Comparison of ENCODE assay signal across 9 cellular contexts in the genomic region with DNA sequence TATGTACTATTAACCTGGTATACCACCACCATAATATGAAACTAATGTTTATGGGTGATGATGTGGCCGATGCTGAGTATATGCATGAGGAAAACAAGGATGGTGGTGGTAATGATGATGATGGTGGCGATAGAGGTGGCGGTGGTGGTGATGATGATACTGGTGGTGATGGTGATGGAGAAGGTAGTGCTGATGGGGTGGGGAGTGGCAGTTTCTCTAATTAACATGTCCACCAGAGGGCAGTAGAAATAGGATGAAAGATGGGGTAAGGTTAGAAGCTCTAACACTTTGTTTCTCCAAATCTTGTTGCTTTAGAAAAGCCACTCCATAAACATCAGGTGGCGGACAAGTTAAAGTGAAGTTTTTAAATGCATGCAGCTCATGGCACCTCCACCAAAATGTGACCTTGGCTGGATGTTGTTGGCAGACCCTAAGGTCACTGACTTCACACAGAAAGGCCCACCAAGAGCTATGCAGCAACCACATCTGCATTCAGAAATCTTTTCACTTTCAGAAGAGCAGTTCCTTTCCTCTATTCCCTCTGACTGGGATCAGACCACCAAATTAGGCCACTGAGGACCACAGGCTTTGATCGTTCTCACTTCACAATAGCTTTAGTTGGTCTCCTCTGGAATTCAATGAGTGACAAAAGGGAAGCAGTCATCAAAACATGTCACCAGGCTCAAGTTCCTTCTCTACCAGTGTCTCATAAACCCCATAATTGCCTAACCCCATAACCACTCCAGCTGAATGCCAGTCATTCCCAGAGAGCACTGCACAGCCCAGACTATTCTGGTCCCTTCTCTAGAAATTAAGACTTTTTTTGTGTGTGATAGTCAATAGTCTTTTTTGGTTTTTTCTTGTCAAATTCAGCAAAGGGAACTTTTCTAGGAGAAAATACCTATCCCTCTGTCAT. TPM values are rescaled to one million over a fixed set of nuclear protein-coding genes. Genes with fewer than 3 reads are reported as not detected.
DNase-seq lines count a peak whose midpoint lies in the region; ATAC-seq, FAIRE-seq and TF ChIP-seq lines count a peak whose summit lies in the region.
"Had no signal": no experiment of that assay in that cellular context is flagged by ENCODE, and none has a peak within 500 bp of the region (broad histone marks: within the 10 kb centered on the region; RNA-seq: fewer than 3 reads in every experiment).

No MANE protein-coding gene starts in this region.

- peaks cover 0 to 40% (median 0%) of the 10 kb centered on the region in 45 donors for H3K27me3 ChIP-seq in dorsolateral prefrontal cortex
- peaks cover 6% of the 10 kb centered on the region for H3K27me3 ChIP-seq in neutrophil

- H3K4me3 ChIP-seq in HFF-Myc (replicated peaks; ENCODE audit: low read depth, low read length) (no peak overlapping the region), dorsolateral prefrontal cortex (no peak overlapping the region), neutrophil (ENCODE audit: low read depth in 1 of 2, low read length in 1 of 2) (no peak overlapping the region)

- no peak for FAIRE-seq in frontal cortex (lab: Jason Lieb, UNC)

- H3K4me1 Mint-ChIP-seq in activated T-cell treated with anti-CD3 and anti-CD28 coated beads, Interleukin-2, amount 50 U/mL, for 72 hours (ENCODE audit: low read depth) = peaks cover 17% of the 10 kb centered on the region

- H3K36me3 ChIP-seq in neutrophil = no peaks in the 10 kb centered on the region

- H3K9me3 ChIP-seq in neutrophil = no peaks in the 10 kb centered on the region

- intact Hi-C loops in dorsolateral prefrontal cortex (cut with DNase I) = no loop called here

- H3K4me3 Mint-ChIP-seq in activated T-cell treated with anti-CD3 and anti-CD28 coated beads, Interleukin-2, amount 50 U/mL, for 72 hours = no peak overlapping the region
- H3K4me3 Mint-ChIP-seq: central memory CD8-positive, alpha-beta T cell had no signal

- H3K36me3 Mint-ChIP-seq in activated T-cell treated with anti-CD3 and anti-CD28 coated beads, Interleukin-2, amount 50 U/mL, for 72 hours (ENCODE audit: insufficient read depth in 2 of 2) = no peaks in the 10 kb centered on the region

- peak; percentile 76 to 77 for ATAC-seq in activated T-cell treated with anti-CD3 and anti-CD28 coated beads, Interleukin-2, amount 50 U/mL, for 72 hours (replicated peaks in 1 of 2)

- H3K27ac ChIP-seq in dorsolateral prefrontal cortex (peak overlapping the region in 12 of 59 donors; percentile 5 to 49 (median 26)), neutrophil (no peak overlapping the region)

- H3K9me3 Mint-ChIP-seq in activated T-cell treated with anti-CD3 and anti-CD28 coated beads, Interleukin-2, amount 50 U/mL, for 72 hours = no peaks in the 10 kb centered on the region
- H3K9me3 Mint-ChIP-seq: central memory CD8-positive, alpha-beta T cell had no signal

- peaks cover 76% of the 10 kb centered on the region for H3K27me3 Mint-ChIP-seq in activated T-cell treated with anti-CD3 and anti-CD28 coated beads, Interleukin-2, amount 50 U/mL, for 72 hours (ENCODE audit: low read depth)

- DNase-seq in activated T-cell treated with anti-CD3 and anti-CD28 coated beads, Interleukin-2, amount 50 U/mL, for 72 hours = peak in 1 of 2 donors; percentile 25
- no peak for DNase-seq in activated T-cell treated with anti-CD3 and anti-CD28 coated beads, Interleukin-2, amount 50 U/mL, for 1 hour
- DNase-seq in HFF-Myc (ENCODE audit: extremely low read depth, low read depth) (no peak), NCI-H69 (lab: John Stamatoyannopoulos, UW) (peak; percentile 37), dorsolateral prefrontal cortex (no peak), frontal cortex (ENCODE audit: low spot score in 2 of 2) (no peak), NCI-H1048 (lab: John Stamatoyannopoulos, UW) (no peak)

- no peak overlapping the region for H3K27ac Mint-ChIP-seq in activated T-cell treated with anti-CD3 and anti-CD28 coated beads, Interleukin-2, amount 50 U/mL, for 72 hours

- peaks cover 17 to 19% of the 10 kb centered on the region in 2 experiments for H3K4me1 ChIP-seq in neutrophil (ENCODE audit: control insufficient read depth in 1 of 2, insufficient read depth in 1 of 2, low read depth in 1 of 2, low read length in 1 of 2)

- TF ChIP-seq CTCF in HFF-Myc (IDR thresholded peaks at IDR 0.05; ENCODE audit: low read depth, low read length, missing control alignments) = peak; percentile 53
- peak; percentile 18 to 69 (median 54) for TF ChIP-seq CTCF in dorsolateral prefrontal cortex (IDR thresholded peaks at IDR 0.05 in 54 of 56, conservative IDR thresholded peaks at IDR 0.05 in 2 of 56; ENCODE audit: low read depth in 1 of 56, partially characterized antibody in 56 of 56)
- TF ChIP-seq CTCF in neutrophil (IDR thresholded peaks at IDR 0.05) = peak; percentile 53

RNA-seq across cellular contexts. Expression of a gene that starts 7.5 kb away (rescaled TPM):
- 1 to 10 TPM in 1 of 2 donors, under 1 TPM in 1; 1.00 to 1.2 TPM for total RNA-seq in activated T-cell treated with anti-CD3 and anti-CD28 coated beads, Interleukin-2, amount 50 U/mL, for 72 hours
- total RNA-seq in dorsolateral prefrontal cortex (100 to 1,000 TPM in 76 of 120 experiments, 10 to 100 TPM in 44; 33.4 to 157 (median 108) TPM), frontal cortex (68.1 TPM)

Comparison
In these comparisons a context has a peak if more than half of its experiments do, and no peak if none do; other contexts are left out.
1. RNA of a gene that starts 7.5 kb away (total RNA-seq): 33.4 to 157 TPM in dorsolateral prefrontal cortex and 68.1 TPM in frontal cortex (single experiment); 1.00 to 1.2 TPM in activated T-cell treated with anti-CD3 and anti-CD28 coated beads, Interleukin-2, amount 50 U/mL, for 72 hours; every median in the first group is over 10 times any median in the second.
2. Peak in every context shown above with its lines, with median percentiles within 50 percentile points of each other: CTCF ChIP-seq.